Comparison of ENCODE assay signal across 1 cellular context in genomic region chr1:201421041-201421440, GRCh38.
TF ChIP-seq lines count a peak whose summit lies in the region.

No MANE protein-coding gene starts in this region.

TF ChIP-seq in GM23338, 12 proteins besides CTCF, POLR2A, EP300 and RAD21:
- TF ChIP-seq POLR2AphosphoS5 (IDR thresholded peaks at IDR 0.05; ENCODE audit: low read depth) (no peak), ZNF331 (CRISPR knock-in tag; IDR thresholded peaks at IDR 0.05; ENCODE audit: low read depth) (no peak), REST (IDR thresholded peaks at IDR 0.05; ENCODE audit: unreplicated experiment) (no peak), CREB1 (CRISPR knock-in tag; IDR thresholded peaks at IDR 0.05; ENCODE audit: low read depth) (no peak), EZH2phosphoT487 (IDR thresholded peaks at IDR 0.05; ENCODE audit: unreplicated experiment) (no peak), ETS1 (IDR thresholded peaks at IDR 0.05) (no peak), ZNF114 (CRISPR knock-in tag; IDR thresholded peaks at IDR 0.05) (no peak), EZH2 (IDR thresholded peaks at IDR 0.05; ENCODE audit: low read depth, unreplicated experiment) (no peak), ZNF462 (CRISPR knock-in tag; IDR thresholded peaks at IDR 0.05) (no peak), JUNB (IDR thresholded peaks at IDR 0.05; ENCODE audit: unreplicated experiment) (no peak), NANOG (IDR thresholded peaks at IDR 0.05; ENCODE audit: borderline replicate concordance) (no peak), STAT1 (IDR thresholded peaks at IDR 0.05; ENCODE audit: unreplicated experiment) (no peak)
